ENCODE assay signal across 19 cellular contexts in the genomic region with DNA sequence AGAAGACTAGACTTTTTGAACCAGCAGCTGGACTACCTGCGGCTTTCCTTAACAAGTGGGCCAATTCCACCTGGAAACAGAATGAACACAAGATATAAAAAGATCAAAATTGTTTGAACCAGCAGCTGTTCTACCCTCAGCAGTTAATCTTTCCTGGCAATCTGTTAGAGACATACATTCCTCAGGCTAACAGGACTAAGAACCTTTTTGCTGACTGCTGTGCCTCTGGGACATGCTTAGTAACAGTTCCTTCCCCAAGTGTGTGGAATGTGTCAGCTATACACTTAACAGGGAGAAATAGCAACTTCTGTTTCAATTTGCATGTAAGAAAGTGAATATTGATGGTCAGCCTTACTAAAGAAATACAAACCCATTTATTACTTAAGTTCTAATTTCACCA.
"Had no signal": no experiment of that assay in that cellular context is flagged by ENCODE, and none has a peak within 500 bp of the region (broad histone marks: within the 10 kb centered on the region; RNA-seq: fewer than 3 reads in every experiment).

No MANE protein-coding gene starts in this region.

- H3K36me3 ChIP-seq: colonic mucosa, gastroesophageal sphincter, heart left ventricle, thoracic aorta, upper lobe of right lung had no signal

- H3K4me3 ChIP-seq: colonic mucosa, gastroesophageal sphincter, heart left ventricle, thoracic aorta, upper lobe of right lung had no signal

- ATAC-seq: activated T-cell treated with anti-CD3 and anti-CD28 coated beads, Interleukin-2, amount 50 U/mL, for 4 hours; gastroesophageal sphincter; heart left ventricle; natural killer cell; stimulated activated naive B cell treated with anti-CD40 and anti-IgM and Interleukin-4, amounts not matched to agents 10 μg/mL and 1 μg/mL and 100 μg/mL, for 72 hours; upper lobe of right lung had no signal

- H3K9me3 ChIP-seq: colonic mucosa, gastroesophageal sphincter, thoracic aorta, upper lobe of right lung had no signal

- H3K4me3 Mint-ChIP-seq: activated CD4-positive, alpha-beta T cell treated with anti-CD3 and anti-CD28 coated beads, Interleukin-2, amount 10 ng/mL, durations not matched to agents 7 days and 5 days; activated T-cell treated with anti-CD3 and anti-CD28 coated beads, Interleukin-2, amount 50 U/mL, for 4 hours; central memory CD8-positive, alpha-beta T cell; immature natural killer cell; natural killer cell; stimulated activated naive B cell treated with anti-CD40 and anti-IgM and Interleukin-4, amounts not matched to agents 10 μg/mL and 1 μg/mL and 100 μg/mL, for 72 hours had no signal

- H3K27me3 ChIP-seq: colonic mucosa, gastroesophageal sphincter, heart left ventricle, upper lobe of right lung had no signal

- DNase-seq: activated CD4-positive, alpha-beta T cell treated with anti-CD3 and anti-CD28 coated beads, Interleukin-2, amount 10 ng/mL, durations not matched to agents 7 days and 5 days; activated CD8-positive, alpha-beta memory T cell treated with anti-CD3 and anti-CD28 coated beads, Interleukin-2, amount 50 U/mL, for 4 hours; activated effector memory CD4-positive, alpha-beta T cell treated with Interleukin-2 at 50 U/mL for 16 hours; activated naive CD4-positive, alpha-beta T cell treated with anti-CD3 and anti-CD28 coated beads, Interleukin-2, amount 50 U/mL, for 16 hours; activated T-cell treated with anti-CD3 and anti-CD28 coated beads, Interleukin-2, amount 50 U/mL, for 4 hours; aorta; colonic mucosa; effector CD4-positive, alpha-beta T cell; heart left ventricle; immature natural killer cell; natural killer cell; retina; stimulated activated naive B cell treated with anti-CD40 and anti-IgM and Interleukin-4, amounts not matched to agents 10 μg/mL and 1 μg/mL and 100 μg/mL, for 72 hours; T-helper 1 cell; T-helper 9 cell; upper lobe of right lung had no signal

- H3K4me1 Mint-ChIP-seq: activated CD4-positive, alpha-beta T cell treated with anti-CD3 and anti-CD28 coated beads, Interleukin-2, amount 10 ng/mL, durations not matched to agents 7 days and 5 days; central memory CD8-positive, alpha-beta T cell; immature natural killer cell; natural killer cell; stimulated activated naive B cell treated with anti-CD40 and anti-IgM and Interleukin-4, amounts not matched to agents 10 μg/mL and 1 μg/mL and 100 μg/mL, for 72 hours had no signal

- H3K4me1 ChIP-seq: colonic mucosa, gastroesophageal sphincter, heart left ventricle, upper lobe of right lung had no signal

- H3K9me3 Mint-ChIP-seq: activated CD4-positive, alpha-beta T cell treated with anti-CD3 and anti-CD28 coated beads, Interleukin-2, amount 10 ng/mL, durations not matched to agents 7 days and 5 days; activated T-cell treated with anti-CD3 and anti-CD28 coated beads, Interleukin-2, amount 50 U/mL, for 4 hours; central memory CD8-positive, alpha-beta T cell; stimulated activated naive B cell treated with anti-CD40 and anti-IgM and Interleukin-4, amounts not matched to agents 10 μg/mL and 1 μg/mL and 100 μg/mL, for 72 hours had no signal

- H3K27me3 Mint-ChIP-seq: activated CD4-positive, alpha-beta T cell treated with anti-CD3 and anti-CD28 coated beads, Interleukin-2, amount 10 ng/mL, durations not matched to agents 7 days and 5 days; central memory CD8-positive, alpha-beta T cell; stimulated activated naive B cell treated with anti-CD40 and anti-IgM and Interleukin-4, amounts not matched to agents 10 μg/mL and 1 μg/mL and 100 μg/mL, for 72 hours had no signal

- H3K27ac Mint-ChIP-seq: activated CD4-positive, alpha-beta T cell treated with anti-CD3 and anti-CD28 coated beads, Interleukin-2, amount 10 ng/mL, durations not matched to agents 7 days and 5 days; immature natural killer cell; natural killer cell; stimulated activated naive B cell treated with anti-CD40 and anti-IgM and Interleukin-4, amounts not matched to agents 10 μg/mL and 1 μg/mL and 100 μg/mL, for 72 hours had no signal

- H3K27ac ChIP-seq: colonic mucosa, gastroesophageal sphincter, heart left ventricle, thoracic aorta, upper lobe of right lung had no signal

- H3K36me3 Mint-ChIP-seq: immature natural killer cell; natural killer cell; stimulated activated naive B cell treated with anti-CD40 and anti-IgM and Interleukin-4, amounts not matched to agents 10 μg/mL and 1 μg/mL and 100 μg/mL, for 72 hours had no signal
